ENCODE assay signal across 8 cellular contexts in the genomic region with DNA sequence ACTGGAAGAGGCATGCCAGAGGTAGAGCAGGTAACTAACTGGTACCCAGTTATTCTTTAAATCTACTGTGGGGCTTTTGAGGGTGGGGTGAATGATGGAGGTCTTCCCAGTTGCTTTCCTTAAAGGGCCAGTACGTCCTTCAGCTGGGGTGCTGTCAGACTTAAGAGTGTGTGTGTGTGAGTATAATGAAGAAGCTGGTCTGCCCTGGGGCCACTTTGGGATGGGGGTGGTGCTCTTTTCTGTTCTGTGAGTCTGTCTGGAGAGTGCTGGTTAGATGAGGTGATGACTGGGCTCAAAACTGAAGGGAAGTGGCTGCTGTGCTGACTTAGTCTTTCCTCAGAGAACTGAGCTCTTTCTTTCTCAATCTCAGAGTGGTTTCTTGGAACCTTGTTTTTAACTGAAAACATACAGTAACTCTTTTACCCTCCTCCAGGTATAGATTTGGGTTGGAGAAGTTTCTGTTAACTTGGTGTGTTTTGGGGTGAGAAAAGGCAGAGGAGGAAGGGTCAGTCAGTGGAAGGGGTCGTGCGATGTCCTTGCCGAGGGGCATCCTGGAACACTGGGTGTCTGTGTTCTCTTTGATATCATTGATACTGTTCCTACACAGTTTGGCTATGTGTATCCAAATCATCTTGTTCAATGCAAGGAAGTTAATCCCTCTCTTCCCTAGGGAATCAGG. TPM values are rescaled to one million over a fixed set of nuclear protein-coding genes. Genes with fewer than 3 reads are reported as not detected.
DNase-seq lines count a peak whose midpoint lies in the region; ATAC-seq lines count a peak whose summit lies in the region.

No MANE protein-coding gene starts in this region.

- no peaks in the 10 kb centered on the region for H3K9me3 ChIP-seq in SJCRH30 (replicated peaks)

- no peaks in the 10 kb centered on the region for H3K36me3 ChIP-seq in SJCRH30

- no peaks in the 10 kb centered on the region for H3K27me3 ChIP-seq in SJCRH30

- H3K4me1 ChIP-seq in SJCRH30: peaks cover 19% of the 10 kb centered on the region

- peak overlapping the region; percentile 47 for H3K4me3 ChIP-seq in SJCRH30

- peak overlapping the region; percentile 52 for H3K27ac ChIP-seq in SJCRH30

- DNase-seq in SJCRH30: peak; percentile 43 to 62
- DNase-seq in activated naive CD8-positive, alpha-beta T cell treated with anti-CD3 and anti-CD28 coated beads, Interleukin-2, amount 50 U/mL, for 16 hours (ENCODE audit: low read depth, low spot score): peak; percentile 61
- peak; percentile 56 for DNase-seq in left cardiac atrium
- no peak for DNase-seq in sciatic nerve (ENCODE audit: low spot score)
- no peak for DNase-seq in NCI-H146 (lab: John Stamatoyannopoulos, UW)
- DNase-seq in GM19238 (ENCODE audit: insufficient read length, low spot score): no peak

- intact Hi-C loops in left cardiac atrium (cut with DNase I) (loop anchor here in 1 of 2 donors (5.0 kb wide), 1 partner anchor 52 kb away; no protein-coding TSS in a partner anchor), sciatic nerve (cut with DNase I) (no loop called here)

- ATAC-seq in GM21381 (IDR thresholded peaks at IDR 0.05; ENCODE audit: unreplicated experiment): peak; percentile 54
- peak; percentile 69 to 84 for ATAC-seq in left cardiac atrium
- ATAC-seq in sciatic nerve: peak; percentile 78
- ATAC-seq in GM21515 (IDR thresholded peaks at IDR 0.05; ENCODE audit: unreplicated experiment): no peak

RNA-seq across cellular contexts. Expression of a gene that starts 0.7 kb away (rescaled TPM):
- 160 and 172 TPM in 2 replicates for total RNA-seq in SJCRH30 (2014; rRNA removed; shearing (Covaris generic))
- total RNA-seq in left cardiac atrium (100 to 1,000 TPM; 263 to 280 TPM), sciatic nerve (322 TPM)

Comparison
In these comparisons a context has a peak if more than half of its experiments do, and no peak if none do; other contexts are left out.
1. DNase-seq: peak in SJCRH30 (2 of 2), activated naive CD8-positive, alpha-beta T cell treated with anti-CD3 and anti-CD28 coated beads, Interleukin-2, amount 50 U/mL, for 16 hours (single experiment) and left cardiac atrium (single experiment); none in sciatic nerve (single experiment), NCI-H146 (single experiment) and GM19238 (single experiment).